Comparison of ENCODE assay signal across 13 cellular contexts in genomic region chr4:120855307-120856001, GRCh38.
A peak's percentile ranks its signal among the peaks of the same experiment; 100 is the strongest.
DNase-seq lines count a peak whose midpoint lies in the region; ATAC-seq and TF ChIP-seq lines count a peak whose summit lies in the region.
"Had no signal": no experiment of that assay in that cellular context is flagged by ENCODE, and none has a peak within 500 bp of the region (broad histone marks: within the 10 kb centered on the region; RNA-seq: fewer than 3 reads in every experiment).

No MANE protein-coding gene starts in this region.

- H3K27me3 Mint-ChIP-seq in activated naive CD4-positive, alpha-beta T cell treated with anti-CD3 and anti-CD28 coated beads for 36 hours (ENCODE audit: low read depth) = no peaks in the 10 kb centered on the region
- H3K27me3 Mint-ChIP-seq in Caco-2 (ENCODE audit: insufficient read depth, unreplicated experiment) (no peaks in the 10 kb centered on the region), HFFc6 (ENCODE audit: insufficient read depth) (no peaks in the 10 kb centered on the region)

- ATAC-seq in GM21786 (IDR thresholded peaks at IDR 0.05; ENCODE audit: unreplicated experiment) (peak; percentile 95), HG03175 (IDR thresholded peaks at IDR 0.05; ENCODE audit: unreplicated experiment) (peak; percentile 96)
- peak; percentile 32 for ATAC-seq in stimulated activated naive CD8-positive, alpha-beta T cell treated with anti-CD3 and anti-CD28 coated beads, Interleukin-15, Interleukin-2, amounts not matched to agents 100 U/mL and 50 U/mL, for 24 hours
- ATAC-seq: natural killer cell, T-cell had no signal

- peaks cover 12% of the 10 kb centered on the region for H3K4me1 Mint-ChIP-seq in activated naive CD4-positive, alpha-beta T cell treated with anti-CD3 and anti-CD28 coated beads for 36 hours (ENCODE audit: low read depth)
- H3K4me1 Mint-ChIP-seq in Caco-2 (ENCODE audit: low read depth, unreplicated experiment) (no peaks in the 10 kb centered on the region), HFFc6 (ENCODE audit: low read depth) (peaks cover 53% of the 10 kb centered on the region)
- H3K4me1 Mint-ChIP-seq: natural killer cell had no signal

- H3K9me3 Mint-ChIP-seq in activated naive CD4-positive, alpha-beta T cell treated with anti-CD3 and anti-CD28 coated beads for 36 hours = no peaks in the 10 kb centered on the region
- H3K9me3 Mint-ChIP-seq in Caco-2 (ENCODE audit: unreplicated experiment) = no peaks in the 10 kb centered on the region
- H3K9me3 Mint-ChIP-seq in HFFc6 = no peaks in the 10 kb centered on the region
- H3K9me3 Mint-ChIP-seq: H9, natural killer cell, T-cell had no signal

- no peaks in the 10 kb centered on the region for H3K4me1 ChIP-seq in Caco-2

- DNase-seq in activated naive CD4-positive, alpha-beta T cell treated with anti-CD3 and anti-CD28 coated beads for 36 hours = peak; percentile 13
- DNase-seq in activated naive CD4-positive, alpha-beta T cell treated with anti-CD3 and anti-CD28 coated beads, Interleukin-2, amount 50 U/mL, for 16 hours = no peak
- DNase-seq in stimulated activated naive CD8-positive, alpha-beta T cell treated with anti-CD3 and anti-CD28 coated beads, Interleukin-15, Interleukin-2, amounts not matched to agents 100 U/mL and 50 U/mL, for 24 hours = no peak
- DNase-seq in Caco-2 (no peak), hippocampal formation (lab: John Stamatoyannopoulos, UW) (no peak), HFFc6 (no peak)
- DNase-seq: DMS53, H9, natural killer cell, NCI-H748 treated with DMSO at 0.1 percent for 48 hours, T-cell had no signal

- H3K36me3 ChIP-seq in Caco-2 (ENCODE audit: control insufficient read depth, insufficient read depth, low read length) = no peaks in the 10 kb centered on the region

- H3K4me3 Mint-ChIP-seq in activated naive CD4-positive, alpha-beta T cell treated with anti-CD3 and anti-CD28 coated beads for 36 hours = no peak overlapping the region
- H3K4me3 Mint-ChIP-seq in Caco-2 (ENCODE audit: unreplicated experiment) (no peak overlapping the region), HFFc6 (no peak overlapping the region)
- H3K4me3 Mint-ChIP-seq: H9, natural killer cell, T-cell had no signal

- intact Hi-C loops in activated naive CD4-positive, alpha-beta T cell treated with anti-CD3 and anti-CD28 coated beads for 36 hours (cut with micrococcal nuclease) = loop anchor here (1.0 to 5.0 kb wide), 3 partner anchors 122 to 402 kb away; no protein-coding TSS in a partner anchor
- intact Hi-C loops in Caco-2 (cut with micrococcal nuclease; ENCODE audit: unreplicated experiment) = no loop called here

- no peaks in the 10 kb centered on the region for H3K36me3 Mint-ChIP-seq in activated naive CD4-positive, alpha-beta T cell treated with anti-CD3 and anti-CD28 coated beads for 36 hours (ENCODE audit: low read depth)
- no peaks in the 10 kb centered on the region for H3K36me3 Mint-ChIP-seq in Caco-2 (ENCODE audit: insufficient read depth, unreplicated experiment)
- peaks cover 22% of the 10 kb centered on the region for H3K36me3 Mint-ChIP-seq in HFFc6 (ENCODE audit: low read depth)
- H3K36me3 Mint-ChIP-seq: natural killer cell, T-cell had no signal

- TF ChIP-seq CTCF in Caco-2 (IDR thresholded peaks at IDR 0.05; ENCODE audit: insufficient read depth in 1 of 2, low read depth in 1 of 2, low read length in 1 of 2, severe bottlenecking in 1 of 2, unreplicated experiment in 1 of 2) (no peak), HFFc6 (IDR thresholded peaks at IDR 0.05) (no peak)

- no peak overlapping the region for H3K4me3 ChIP-seq in Caco-2 (ENCODE audit: low read depth, low read length)

- H3K27ac Mint-ChIP-seq in activated naive CD4-positive, alpha-beta T cell treated with anti-CD3 and anti-CD28 coated beads for 36 hours = no peak overlapping the region
- no peak overlapping the region for H3K27ac Mint-ChIP-seq in Caco-2 (ENCODE audit: unreplicated experiment)
- no peak overlapping the region for H3K27ac Mint-ChIP-seq in HFFc6
- H3K27ac Mint-ChIP-seq: H9, natural killer cell, T-cell had no signal

- POLR2A ChIA-PET in Caco-2 (lab: Charles Lee) = no interaction called here

- no peaks in the 10 kb centered on the region for H3K9me3 ChIP-seq in Caco-2

- H3K27me3 ChIP-seq in Caco-2 (replicated peaks; ENCODE audit: control insufficient read depth, insufficient read depth, low read length) = no peaks in the 10 kb centered on the region

- CTCF ChIA-PET in activated naive CD4-positive, alpha-beta T cell treated with anti-CD3 and anti-CD28 coated beads for 36 hours (lab: Charles Lee) = no interaction called here
- CTCF ChIA-PET in Caco-2 (lab: Charles Lee) = no interaction called here

- no TSS peak for BruUV-seq in Caco-2 (replicated peaks; lab: Mats Ljungman, UMichigan)

Comparison
In these comparisons a context has a peak if more than half of its experiments do, and no peak if none do; other contexts are left out.
1. ATAC-seq: peak in every context shown above with its lines; median percentile 96 in HG03175; 95 in GM21786; 32 in stimulated activated naive CD8-positive, alpha-beta T cell treated with anti-CD3 and anti-CD28 coated beads, Interleukin-15, Interleukin-2, amounts not matched to agents 100 U/mL and 50 U/mL, for 24 hours.